Comparison of ENCODE assay signal across 26 cellular contexts in the genomic region with DNA sequence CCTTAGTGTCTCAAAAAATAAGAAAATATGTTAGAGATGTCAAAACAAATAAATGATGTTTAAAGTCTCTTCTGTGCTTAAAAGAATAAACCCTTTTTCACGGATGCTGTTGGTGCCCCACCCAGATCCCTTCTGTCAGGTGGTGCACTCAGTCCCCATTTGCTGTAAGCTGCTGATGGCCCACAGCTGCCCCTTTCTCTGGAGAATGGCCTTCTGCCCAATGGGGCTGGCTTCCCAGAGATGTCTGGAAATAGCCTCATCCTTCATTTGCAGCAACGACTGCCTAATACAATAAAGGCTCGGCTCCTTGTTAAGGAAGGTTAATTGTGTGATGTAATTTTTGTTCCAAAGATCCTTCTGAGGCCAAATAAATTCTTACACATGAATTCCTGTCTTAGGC. TPM values are rescaled to one million over a fixed set of nuclear protein-coding genes. Genes with fewer than 3 reads are reported as not detected.
"Had no signal": no experiment of that assay in that cellular context is flagged by ENCODE, and none has a peak within 500 bp of the region (broad histone marks: within the 10 kb centered on the region; RNA-seq: fewer than 3 reads in every experiment).

No MANE protein-coding gene starts in this region.

- H3K4me1 ChIP-seq: heart left ventricle, left ventricle myocardium inferior, right atrium auricular region, spleen, tibial nerve, uterus had no signal

- H3K36me3 Mint-ChIP-seq: stimulated activated effector memory CD8-positive, alpha-beta T cell treated with anti-CD3 and anti-CD28 coated beads, Interleukin-12 subunit alpha, Interleukin-12 subunit beta, amount 100 ng/mL, for 72 hours; type B pancreatic cell had no signal

- DNase-seq: heart left ventricle; immature natural killer cell; kidney; left colon; left ventricle myocardium inferior; naive thymus-derived CD4-positive, alpha-beta T cell; ovary; small intestine; spleen; stimulated activated CD4-positive, alpha-beta T cell treated with anti-CD3 and anti-CD28 coated beads, Interleukin-4, amount 100 ng/mL, for 24 hours; stimulated activated naive CD4-positive, alpha-beta T cell treated with Interleukin-2 at 50 U/mL for 16 hours; stimulated activated naive CD8-positive, alpha-beta T cell treated with anti-CD3 and anti-CD28 coated beads, Interleukin-15, amount 100 ng/mL, for 72 hours; uterus had no signal

- H3K4me3 ChIP-seq: heart left ventricle, left ventricle myocardium inferior, lung, ovary, right atrium auricular region, spleen, tibial nerve, uterus had no signal

- H3K36me3 ChIP-seq: heart left ventricle, left ventricle myocardium inferior, ovary, right atrium auricular region, spleen, tibial nerve, uterus had no signal

- H3K4me3 Mint-ChIP-seq: immature natural killer cell; memory B cell; naive thymus-derived CD4-positive, alpha-beta T cell; natural killer cell treated with Interleukin-12 subunit alpha and Interleukin-12 subunit beta and Interleukin-15 and Interleukin-18, amount 100 ng/mL, for 72 hours; stimulated activated effector memory CD8-positive, alpha-beta T cell treated with anti-CD3 and anti-CD28 coated beads, Interleukin-12 subunit alpha, Interleukin-12 subunit beta, amount 100 ng/mL, for 72 hours; stimulated activated naive CD8-positive, alpha-beta T cell treated with anti-CD3 and anti-CD28 coated beads, Interleukin-15, amount 100 ng/mL, for 72 hours; type B pancreatic cell had no signal

- ATAC-seq: heart left ventricle; left colon; naive thymus-derived CD4-positive, alpha-beta T cell; natural killer cell treated with Interleukin-12 subunit alpha and Interleukin-12 subunit beta and Interleukin-15 and Interleukin-18, amount 100 ng/mL, for 72 hours; sciatic nerve; stimulated activated effector memory CD8-positive, alpha-beta T cell treated with anti-CD3 and anti-CD28 coated beads, Interleukin-12 subunit alpha, Interleukin-12 subunit beta, amount 100 ng/mL, for 72 hours; stimulated activated naive CD8-positive, alpha-beta T cell treated with anti-CD3 and anti-CD28 coated beads, Interleukin-15, amount 100 ng/mL, for 72 hours had no signal

- H3K4me1 Mint-ChIP-seq: immature natural killer cell; memory B cell; naive thymus-derived CD4-positive, alpha-beta T cell; stimulated activated effector memory CD8-positive, alpha-beta T cell treated with anti-CD3 and anti-CD28 coated beads, Interleukin-12 subunit alpha, Interleukin-12 subunit beta, amount 100 ng/mL, for 72 hours; stimulated activated naive CD8-positive, alpha-beta T cell treated with anti-CD3 and anti-CD28 coated beads, Interleukin-15, amount 100 ng/mL, for 72 hours had no signal

- H3K27me3 Mint-ChIP-seq: progenitor cell of endocrine pancreas, type B pancreatic cell had no signal

- H3K27ac ChIP-seq: heart left ventricle, left ventricle myocardium inferior, ovary, right atrium auricular region, spleen, tibial nerve, uterus had no signal

- H3K9me3 ChIP-seq: ovary, uterus had no signal

- H3K27me3 ChIP-seq: ovary, right atrium auricular region, tibial nerve, uterus had no signal

- H3K9me3 Mint-ChIP-seq: natural killer cell treated with Interleukin-12 subunit alpha and Interleukin-12 subunit beta and Interleukin-15 and Interleukin-18, amount 100 ng/mL, for 72 hours; stimulated activated naive CD8-positive, alpha-beta T cell treated with anti-CD3 and anti-CD28 coated beads, Interleukin-15, amount 100 ng/mL, for 72 hours; type B pancreatic cell had no signal

- H3K27ac Mint-ChIP-seq: immature natural killer cell; memory B cell; naive thymus-derived CD4-positive, alpha-beta T cell; natural killer cell treated with Interleukin-12 subunit alpha and Interleukin-12 subunit beta and Interleukin-15 and Interleukin-18, amount 100 ng/mL, for 72 hours; progenitor cell of endocrine pancreas; stimulated activated effector memory CD8-positive, alpha-beta T cell treated with anti-CD3 and anti-CD28 coated beads, Interleukin-12 subunit alpha, Interleukin-12 subunit beta, amount 100 ng/mL, for 72 hours; stimulated activated naive CD8-positive, alpha-beta T cell treated with anti-CD3 and anti-CD28 coated beads, Interleukin-15, amount 100 ng/mL, for 72 hours; type B pancreatic cell had no signal

RNA-seq across cellular contexts. Expression of gene ETNPPL, which starts 31.9 kb away (rescaled TPM):
- total RNA-seq: kidney; left colon; lower leg skin; lung; mesenteric fat pad; naive thymus-derived CD4-positive, alpha-beta T cell; natural killer cell treated with Interleukin-12 subunit alpha and Interleukin-12 subunit beta and Interleukin-15 and Interleukin-18, amount 100 ng/mL, for 72 hours; renal cortical epithelial cell; ureter; uterus had no signal
- polyA plus RNA-seq: immature natural killer cell; naive thymus-derived CD4-positive, alpha-beta T cell had no signal
